In the genomic region with DNA sequence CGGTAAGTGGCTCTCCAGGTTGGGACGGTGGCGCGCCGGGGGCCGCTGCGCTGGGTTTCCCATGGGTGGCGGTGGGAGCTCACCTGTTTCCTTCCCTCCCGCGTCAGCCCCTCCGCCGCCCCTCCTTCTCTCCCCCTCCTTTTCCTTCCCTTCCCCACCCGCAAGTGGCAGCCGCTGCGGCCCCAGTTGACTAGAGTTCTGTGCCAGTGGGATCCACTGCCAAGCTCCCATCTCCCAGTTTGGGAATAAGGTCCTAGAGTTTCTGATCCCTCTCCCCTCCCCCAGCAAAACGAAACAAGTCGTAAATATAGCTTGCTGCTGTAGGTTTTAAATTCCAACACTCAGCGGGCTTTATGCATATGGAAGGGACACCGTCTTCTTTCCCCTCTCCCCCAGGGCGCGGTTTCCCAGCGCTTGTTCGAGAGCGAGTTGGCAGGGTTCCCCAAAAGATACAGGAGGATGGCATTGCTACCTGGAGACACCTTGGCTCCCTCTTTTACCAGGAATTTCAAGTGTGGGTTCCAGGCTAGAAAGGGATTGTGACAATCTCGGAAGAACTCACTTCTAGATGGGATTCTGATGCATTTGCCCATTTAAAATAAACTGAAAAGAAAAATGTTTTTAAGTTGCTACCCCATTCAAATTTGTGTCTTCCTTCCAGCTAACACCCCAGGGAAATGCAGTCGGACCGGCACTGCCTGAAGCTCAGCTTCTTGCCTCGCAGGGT, we compare ENCODE assay signal across 10 cellular contexts. TPM values are rescaled to one million over a fixed set of nuclear protein-coding genes. Genes with fewer than 3 reads are reported as not detected.
DNase-seq lines count a peak whose midpoint lies in the region; ATAC-seq and TF ChIP-seq lines count a peak whose summit lies in the region.
"Had no signal": no experiment of that assay in that cellular context is flagged by ENCODE, and none has a peak within 500 bp of the region (broad histone marks: within the 10 kb centered on the region; RNA-seq: fewer than 3 reads in every experiment).

No MANE protein-coding gene starts in this region.

- peaks cover 3% of the 10 kb centered on the region for H3K4me1 ChIP-seq in upper lobe of right lung

- H3K9me3 ChIP-seq in upper lobe of right lung, result no peaks in the 10 kb centered on the region

- H3K4me1 Mint-ChIP-seq in activated T-cell treated with anti-CD3 and anti-CD28 coated beads, Interleukin-2, amount 50 U/mL, for 72 hours (ENCODE audit: low read depth), result peaks cover 18% of the 10 kb centered on the region
- peaks cover 9% of the 10 kb centered on the region for H3K4me1 Mint-ChIP-seq in activated T-cell treated with anti-CD3 and anti-CD28 coated beads, Interleukin-2, amount 50 U/mL, for 4 hours (ENCODE audit: low read depth)
- H3K4me1 Mint-ChIP-seq in chondrocyte (ENCODE audit: low read depth), result peaks cover 38% of the 10 kb centered on the region

- no peak for DNase-seq in activated T-cell treated with anti-CD3 and anti-CD28 coated beads, Interleukin-2, amount 50 U/mL, for 72 hours
- DNase-seq in activated T-cell treated with anti-CD3 and anti-CD28 coated beads, Interleukin-2, amount 50 U/mL, for 4 hours, result no peak
- peak; percentile 76 for DNase-seq in chondrocyte (ENCODE audit: low spot score)
- peak; percentile 2 to 68 for DNase-seq in lung microvascular endothelial cell (ENCODE audit: low read depth in 2 of 2)
- DNase-seq in upper lobe of right lung, result no peak
- DNase-seq in superior temporal gyrus (ENCODE audit: extremely low spot score), result no peak
- no peak for DNase-seq in hippocampal formation (lab: John Stamatoyannopoulos, UW)
- DNase-seq: CD8-positive, alpha-beta memory T cell; stimulated activated naive CD4-positive, alpha-beta T cell treated with Interleukin-2 at 50 U/mL for 16 hours had no signal

- peaks cover 0 to 1% of the 10 kb centered on the region in 2 donors for H3K36me3 Mint-ChIP-seq in activated T-cell treated with anti-CD3 and anti-CD28 coated beads, Interleukin-2, amount 50 U/mL, for 72 hours (ENCODE audit: insufficient read depth in 2 of 2)
- no peaks in the 10 kb centered on the region for H3K36me3 Mint-ChIP-seq in activated T-cell treated with anti-CD3 and anti-CD28 coated beads, Interleukin-2, amount 50 U/mL, for 4 hours (ENCODE audit: insufficient read depth)
- H3K36me3 Mint-ChIP-seq in chondrocyte (ENCODE audit: low read depth), result no peaks in the 10 kb centered on the region
- H3K36me3 Mint-ChIP-seq: CD8-positive, alpha-beta memory T cell had no signal

- intact Hi-C loops in upper lobe of right lung (cut with DNase I), result no loop called here

- TF ChIP-seq CTCF in chondrocyte (IDR thresholded peaks at IDR 0.05) (no peak), upper lobe of right lung (IDR thresholded peaks at IDR 0.05) (no peak)

- H3K4me3 ChIP-seq in upper lobe of right lung, result peak overlapping the region; percentile 52

- H3K9me3 Mint-ChIP-seq in activated T-cell treated with anti-CD3 and anti-CD28 coated beads, Interleukin-2, amount 50 U/mL, for 72 hours, result no peaks in the 10 kb centered on the region
- no peaks in the 10 kb centered on the region for H3K9me3 Mint-ChIP-seq in activated T-cell treated with anti-CD3 and anti-CD28 coated beads, Interleukin-2, amount 50 U/mL, for 4 hours
- no peaks in the 10 kb centered on the region for H3K9me3 Mint-ChIP-seq in chondrocyte (ENCODE audit: low read depth)

- ATAC-seq in activated T-cell treated with anti-CD3 and anti-CD28 coated beads, Interleukin-2, amount 50 U/mL, for 72 hours (replicated peaks in 1 of 2), result no peak
- no peak for ATAC-seq in activated T-cell treated with anti-CD3 and anti-CD28 coated beads, Interleukin-2, amount 50 U/mL, for 4 hours
- ATAC-seq in upper lobe of right lung (no peak), HG03095 (IDR thresholded peaks at IDR 0.05; ENCODE audit: unreplicated experiment) (no peak)

- no peak overlapping the region for H3K27ac Mint-ChIP-seq in activated T-cell treated with anti-CD3 and anti-CD28 coated beads, Interleukin-2, amount 50 U/mL, for 72 hours
- no peak overlapping the region for H3K27ac Mint-ChIP-seq in chondrocyte (ENCODE audit: unreplicated experiment)
- H3K27ac Mint-ChIP-seq: CD8-positive, alpha-beta memory T cell had no signal

- peak overlapping the region; percentile 51 for H3K27ac ChIP-seq in upper lobe of right lung

- peaks cover 44% of the 10 kb centered on the region for H3K27me3 Mint-ChIP-seq in activated T-cell treated with anti-CD3 and anti-CD28 coated beads, Interleukin-2, amount 50 U/mL, for 72 hours (ENCODE audit: low read depth)
- peaks cover 53% of the 10 kb centered on the region for H3K27me3 Mint-ChIP-seq in activated T-cell treated with anti-CD3 and anti-CD28 coated beads, Interleukin-2, amount 50 U/mL, for 4 hours (ENCODE audit: low read depth)
- peaks cover 21% of the 10 kb centered on the region for H3K27me3 Mint-ChIP-seq in chondrocyte (ENCODE audit: low read depth)

- H3K36me3 ChIP-seq in upper lobe of right lung, result no peaks in the 10 kb centered on the region

- peak overlapping the region; percentile 16 to 50 for H3K4me3 Mint-ChIP-seq in activated T-cell treated with anti-CD3 and anti-CD28 coated beads, Interleukin-2, amount 50 U/mL, for 72 hours
- no peak overlapping the region for H3K4me3 Mint-ChIP-seq in activated T-cell treated with anti-CD3 and anti-CD28 coated beads, Interleukin-2, amount 50 U/mL, for 4 hours
- peak overlapping the region; percentile 69 for H3K4me3 Mint-ChIP-seq in chondrocyte (ENCODE audit: unreplicated experiment)

- peaks cover 37% of the 10 kb centered on the region for H3K27me3 ChIP-seq in upper lobe of right lung

RNA-seq across cellular contexts. Expression of a gene that starts 1.2 kb away (rescaled TPM):
- total RNA-seq in activated T-cell treated with anti-CD3 and anti-CD28 coated beads, Interleukin-2, amount 50 U/mL, for 72 hours, result not detected
- not detected for total RNA-seq in activated T-cell treated with anti-CD3 and anti-CD28 coated beads, Interleukin-2, amount 50 U/mL, for 4 hours
- total RNA-seq in chondrocyte (2.1 to 16.7 TPM (median 3.4 TPM) in 3 replicates), lung microvascular endothelial cell (13.1 and 37.7 TPM in 2 replicates), upper lobe of right lung (9.6 TPM)
- total RNA-seq: CD8-positive, alpha-beta memory T cell had no signal

Comparison
In these comparisons a context has a peak if more than half of its experiments do, and no peak if none do; other contexts are left out.
1. DNase-seq: peak in chondrocyte (single experiment) and lung microvascular endothelial cell (2 of 2); none in activated T-cell treated with anti-CD3 and anti-CD28 coated beads, Interleukin-2, amount 50 U/mL, for 72 hours (0 of 2), activated T-cell treated with anti-CD3 and anti-CD28 coated beads, Interleukin-2, amount 50 U/mL, for 4 hours (single experiment), upper lobe of right lung (single experiment), superior temporal gyrus (single experiment) and hippocampal formation (0 of 2).